Comparison of ENCODE assay signal across 12 cellular contexts in the genomic region with DNA sequence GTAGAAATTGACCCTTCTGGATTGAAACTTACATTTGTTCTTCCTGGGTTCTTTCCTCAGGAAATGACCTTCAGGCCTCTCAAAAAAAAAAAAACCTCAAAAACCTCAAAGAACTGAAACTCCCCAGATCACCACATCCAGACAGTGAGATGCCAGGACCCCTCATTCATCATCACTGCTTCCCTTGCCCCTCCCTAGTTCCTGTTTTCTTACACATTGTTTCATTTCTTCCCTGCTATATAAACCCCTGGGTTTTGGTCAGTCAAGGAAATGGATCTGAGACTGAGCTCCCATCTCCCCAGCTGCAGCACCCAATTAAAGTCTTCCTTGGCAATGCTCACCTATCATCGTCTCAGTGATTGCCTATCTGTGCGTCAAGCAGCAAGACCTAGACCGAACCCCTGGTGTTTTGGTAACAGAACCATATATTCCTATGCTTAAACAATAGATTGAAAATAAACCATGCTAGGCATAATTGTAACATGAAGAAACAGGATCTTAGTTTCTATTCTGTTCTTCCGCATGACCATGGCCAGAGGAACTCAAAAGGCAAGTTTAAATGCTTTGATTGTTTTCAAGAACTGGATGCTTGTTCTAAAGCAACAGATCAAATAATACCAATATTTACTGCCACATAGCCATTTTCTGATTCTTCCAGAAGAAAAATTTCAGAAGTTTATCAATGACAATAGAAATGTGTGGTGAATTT.
DNase-seq lines count a peak whose midpoint lies in the region; ATAC-seq and TF ChIP-seq lines count a peak whose summit lies in the region.
"Had no signal": no experiment of that assay in that cellular context is flagged by ENCODE, and none has a peak within 500 bp of the region (broad histone marks: within the 10 kb centered on the region; RNA-seq: fewer than 3 reads in every experiment).

No MANE protein-coding gene starts in this region.

- peak; percentile 34 for DNase-seq in Ammon's horn (ENCODE audit: low spot score)
- peak; percentile 95 for DNase-seq in HT1080 (ENCODE audit: low read depth)
- DNase-seq in T-helper 17 cell = no peak
- DNase-seq in foreskin fibroblast = peak; percentile 22 to 24
- no peak for DNase-seq in coronary artery (ENCODE audit: low spot score)
- DNase-seq in NCI-H446 treated with DMSO at 0.1 percent for 48 hours (lab: John Stamatoyannopoulos, UW) = no peak
- no peak for DNase-seq in vagina (ENCODE audit: extremely low spot score in 2 of 2)
- no peak for DNase-seq in NK-92 (lab: John Stamatoyannopoulos, UW; ENCODE audit: unreplicated experiment)
- DNase-seq: left cardiac atrium; stimulated activated CD4-positive, alpha-beta T cell treated with anti-CD3 and anti-CD28 coated beads, Interleukin-1b, Interleukin-23, amount 100 ng/mL, for 48 hours had no signal

- H3K4me1 Mint-ChIP-seq in T-helper 17 cell = peaks cover 50% of the 10 kb centered on the region

- H3K4me1 ChIP-seq in vagina = peaks cover 4% of the 10 kb centered on the region

- peak; percentile 24 for ATAC-seq in T-helper 17 cell
- ATAC-seq: HCT116 had no signal

- no peaks in the 10 kb centered on the region for H3K27me3 ChIP-seq in vagina
- H3K27me3 ChIP-seq: cardiac muscle cell had no signal

- peak overlapping the region; percentile 88 for H3K27ac Mint-ChIP-seq in T-helper 17 cell

- no peaks in the 10 kb centered on the region for H3K9me3 ChIP-seq in T-helper 17 cell (ENCODE audit: control insufficient read depth, low read length, poor library complexity, severe bottlenecking)
- no peaks in the 10 kb centered on the region for H3K9me3 ChIP-seq in vagina

- H3K4me3 Mint-ChIP-seq in T-helper 17 cell = peak overlapping the region; percentile 19

- intact Hi-C loops in vagina (cut with DNase I) = no loop called here

- TF ChIP-seq CTCF in foreskin fibroblast (IDR thresholded peaks at IDR 0.05; ENCODE audit: low read depth, low read length) (no peak), coronary artery (IDR thresholded peaks at IDR 0.05) (no peak), vagina (IDR thresholded peaks at IDR 0.05) (no peak)

- H3K36me3 Mint-ChIP-seq in T-helper 17 cell (ENCODE audit: low read depth) = no peaks in the 10 kb centered on the region

- H3K36me3 ChIP-seq in vagina = no peaks in the 10 kb centered on the region
- H3K36me3 ChIP-seq: cardiac muscle cell had no signal

- no peak overlapping the region for H3K27ac ChIP-seq in coronary artery
- no peak overlapping the region for H3K27ac ChIP-seq in vagina
- H3K27ac ChIP-seq: cardiac muscle cell had no signal

- TF ChIP-seq POLR2A in vagina (IDR thresholded peaks at IDR 0.05) = no peak

- H3K27me3 Mint-ChIP-seq in T-helper 17 cell = no peaks in the 10 kb centered on the region

- H3K4me3 ChIP-seq in foreskin fibroblast (ENCODE audit: low read depth in 1 of 2, low read length in 2 of 2) (no peak overlapping the region), coronary artery (no peak overlapping the region), vagina (no peak overlapping the region)
- H3K4me3 ChIP-seq: cardiac muscle cell had no signal

Comparison
In these comparisons a context has a peak if more than half of its experiments do, and no peak if none do; other contexts are left out.
1. DNase-seq: peak in Ammon's horn (single experiment), HT1080 (single experiment) and foreskin fibroblast (2 of 2); none in T-helper 17 cell (0 of 3), coronary artery (single experiment), NCI-H446 treated with DMSO at 0.1 percent for 48 hours (single experiment), vagina (0 of 2) and NK-92 (single experiment).